8 cellular contexts compared by ENCODE assay signal in the genomic region with DNA sequence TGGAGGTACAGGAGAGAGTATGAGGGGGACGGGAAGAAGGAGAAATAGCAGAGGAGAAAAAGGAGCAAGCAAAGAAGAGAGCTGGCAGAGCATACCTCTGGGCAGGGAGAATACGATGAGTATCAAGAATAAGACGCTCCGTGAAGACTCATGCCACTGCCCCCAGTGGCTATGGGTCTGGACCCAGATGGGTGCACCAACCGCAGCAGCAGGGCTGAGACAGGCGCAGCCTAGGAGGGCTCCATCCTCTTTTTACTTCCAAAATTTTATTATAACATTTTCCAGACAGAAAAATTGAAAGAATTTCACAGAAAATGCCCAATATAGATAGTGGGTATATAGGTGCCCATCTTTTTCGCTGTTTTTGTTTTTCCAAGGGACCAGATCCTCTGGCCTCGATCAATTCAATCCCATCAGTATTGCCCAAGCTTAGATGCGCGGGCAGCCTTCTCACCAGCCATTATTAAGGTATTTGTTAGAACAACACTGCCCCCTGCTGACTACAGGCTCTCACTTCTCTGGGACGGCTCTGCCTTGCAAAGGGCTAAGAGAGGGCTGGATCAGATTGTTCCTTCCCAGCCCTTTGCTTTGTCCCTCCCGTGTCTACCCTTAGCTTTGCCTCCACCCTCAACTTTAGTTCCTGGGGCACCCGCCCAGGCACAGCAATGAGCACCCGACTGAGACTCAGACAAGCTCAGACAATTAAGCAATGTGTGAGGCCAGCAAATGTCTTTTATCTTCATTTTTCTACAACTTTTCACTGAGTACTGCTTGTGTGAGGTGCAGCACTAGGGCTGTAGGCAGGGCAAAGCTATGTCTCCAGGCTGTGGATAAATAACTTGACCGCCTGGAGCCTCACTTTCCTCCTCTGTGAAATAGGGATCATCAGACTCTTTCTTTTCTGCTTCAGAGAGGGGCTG.
DNase-seq lines count a peak whose midpoint lies in the region; ATAC-seq lines count a peak whose summit lies in the region.

No MANE protein-coding gene starts in this region.

- ATAC-seq in GM18873 (IDR thresholded peaks at IDR 0.05; ENCODE audit: low FRiP score, unreplicated experiment) (peak; percentile 75), HG03103 (IDR thresholded peaks at IDR 0.05; ENCODE audit: low read depth, unreplicated experiment) (peak; percentile 86)
- peak; percentile 72 for ATAC-seq in central memory CD8-positive, alpha-beta T cell (replicated peaks; ENCODE audit: extremely low read depth, poor library complexity, severe bottlenecking)

- H3K27me3 Mint-ChIP-seq in central memory CD8-positive, alpha-beta T cell = peaks cover 87% of the 10 kb centered on the region

- peak; percentile 82 for DNase-seq in AG08395 (ENCODE audit: low spot score)
- peak; percentile 84 for DNase-seq in NCI-H2196 (lab: John Stamatoyannopoulos, UW; ENCODE audit: unreplicated experiment)
- peak; percentile 21 to 51 (median 31) for DNase-seq in activated CD4-positive, CD25-positive, alpha-beta regulatory T cell (lab: John Stamatoyannopoulos, UW)
- DNase-seq in central memory CD8-positive, alpha-beta T cell (ENCODE audit: low spot score in 2 of 2) = peak; percentile 41 to 48
- DNase-seq in left kidney (ENCODE audit: low read depth, low spot score) = peak; percentile 93
- DNase-seq in stimulated activated CD4-positive, alpha-beta T cell treated with anti-CD3 and anti-CD28 coated beads, Interleukin-4, amount 100 ng/mL, for 24 hours = peak; percentile 85

- no peak overlapping the region for H3K27ac Mint-ChIP-seq in central memory CD8-positive, alpha-beta T cell (ENCODE audit: low read depth)

- H3K4me3 Mint-ChIP-seq in central memory CD8-positive, alpha-beta T cell = no peak overlapping the region

- peaks cover 6% of the 10 kb centered on the region for H3K4me1 Mint-ChIP-seq in central memory CD8-positive, alpha-beta T cell

- H3K36me3 Mint-ChIP-seq in central memory CD8-positive, alpha-beta T cell (ENCODE audit: insufficient read depth) = no peaks in the 10 kb centered on the region

- no peaks in the 10 kb centered on the region for H3K9me3 Mint-ChIP-seq in central memory CD8-positive, alpha-beta T cell

Comparison
In these comparisons a context has a peak if more than half of its experiments do, and no peak if none do; other contexts are left out.
1. Peak in every context shown above with its lines: DNase-seq and ATAC-seq.
2. DNase-seq: peak in every context shown above with its lines; median percentile 93 in left kidney; 85 in stimulated activated CD4-positive, alpha-beta T cell treated with anti-CD3 and anti-CD28 coated beads, Interleukin-4, amount 100 ng/mL, for 24 hours; 84 in NCI-H2196; 82 in AG08395; 44 in central memory CD8-positive, alpha-beta T cell; 31 in activated CD4-positive, CD25-positive, alpha-beta regulatory T cell.